In genomic region chr9:3664044-3664443, GRCh38 we compare ENCODE assay signal across 19 cellular contexts.
"Had no signal": no experiment of that assay in that cellular context is flagged by ENCODE, and none has a peak within 500 bp of the region (broad histone marks: within the 10 kb centered on the region; RNA-seq: fewer than 3 reads in every experiment).

No MANE protein-coding gene starts in this region.

- H3K36me3 ChIP-seq: ovary, transverse colon, uterus, WERI-Rb-1 had no signal

- DNase-seq: activated CD4-positive, alpha-beta T cell treated with anti-CD3 and anti-CD28 coated beads, Interleukin-2, amount 50 U/mL, for 48 hours; activated T-cell treated with anti-CD3 and anti-CD28 coated beads for 4 hours; amygdala; body of pancreas; caudate nucleus; foreskin melanocyte; glutamatergic neuron; hypothalamus; left ventricle myocardium superior; naive B cell; ovary; psoas muscle; right cardiac atrium; stimulated activated naive CD8-positive, alpha-beta T cell treated with anti-CD3 and anti-CD28 coated beads, Interleukin-15, Interleukin-2, amounts not matched to agents 100 U/mL and 50 U/mL, for 24 hours; transverse colon; uterus; WERI-Rb-1 had no signal

- H3K4me3 ChIP-seq: body of pancreas, coronary artery, ovary, psoas muscle, skin epidermis, transverse colon, uterus had no signal

- H3K27me3 ChIP-seq: body of pancreas, ovary, transverse colon, uterus had no signal

- H3K9me3 ChIP-seq: body of pancreas, ovary, psoas muscle, transverse colon, uterus had no signal

- H3K4me1 ChIP-seq: body of pancreas, psoas muscle, transverse colon, uterus had no signal

- H3K27ac ChIP-seq: body of pancreas, coronary artery, ovary, psoas muscle, skin epidermis, transverse colon, uterus, WERI-Rb-1 had no signal
